Comparison of ENCODE assay signal across 19 cellular contexts in the genomic region with DNA sequence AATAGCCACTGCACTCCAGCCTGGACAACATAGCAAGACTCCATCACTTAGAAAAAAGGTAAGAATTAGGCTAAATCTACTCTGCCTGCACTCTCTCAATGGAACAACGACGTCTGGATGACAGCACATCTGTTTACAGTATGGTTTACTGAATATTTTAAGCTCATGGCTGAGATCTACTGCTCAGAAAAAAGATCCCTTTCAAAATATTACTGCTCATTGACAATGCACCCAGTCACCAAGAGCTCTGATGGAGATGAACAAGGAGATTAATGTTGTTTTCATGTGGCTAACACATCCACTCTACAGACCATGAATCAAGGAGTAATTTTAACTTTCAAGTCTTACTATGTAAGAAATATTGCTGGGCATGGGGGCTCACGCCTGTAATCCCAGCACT. TPM values are rescaled to one million over a fixed set of nuclear protein-coding genes. Genes with fewer than 3 reads are reported as not detected.
DNase-seq lines count a peak whose midpoint lies in the region; ATAC-seq and TF ChIP-seq lines count a peak whose summit lies in the region.
"Had no signal": no experiment of that assay in that cellular context is flagged by ENCODE, and none has a peak within 500 bp of the region (broad histone marks: within the 10 kb centered on the region; RNA-seq: fewer than 3 reads in every experiment).

No MANE protein-coding gene starts in this region.

- H3K27me3 Mint-ChIP-seq in CD4-positive, alpha-beta memory T cell = no peaks in the 10 kb centered on the region
- H3K27me3 Mint-ChIP-seq in glutamatergic neuron (ENCODE audit: unreplicated experiment) = peaks cover 8% of the 10 kb centered on the region
- H3K27me3 Mint-ChIP-seq in stimulated activated memory B cell treated with anti-CD40 and anti-IgM and Interleukin-4, amounts not matched to agents 10 μg/mL and 1 μg/mL and 100 μg/mL, for 72 hours = no peaks in the 10 kb centered on the region

- peaks cover 2 to 21% of the 10 kb centered on the region in 2 donors for H3K36me3 Mint-ChIP-seq in CD4-positive, alpha-beta memory T cell
- H3K36me3 Mint-ChIP-seq in glutamatergic neuron (ENCODE audit: unreplicated experiment) = no peaks in the 10 kb centered on the region
- H3K36me3 Mint-ChIP-seq in stimulated activated memory B cell treated with anti-CD40 and anti-IgM and Interleukin-4, amounts not matched to agents 10 μg/mL and 1 μg/mL and 100 μg/mL, for 72 hours = peaks cover 10% of the 10 kb centered on the region

- no peak for DNase-seq in CD4-positive, alpha-beta memory T cell
- DNase-seq in SK-MEL-5 (ENCODE audit: low read depth, low spot score) = peak; percentile 12
- DNase-seq in glutamatergic neuron = no peak
- DNase-seq in SKM-1 treated with dmso at 0.1 percent for 144 hours (lab: John Stamatoyannopoulos, UW; ENCODE audit: unreplicated experiment) = no peak
- DNase-seq in stimulated activated naive CD8-positive, alpha-beta T cell treated with anti-CD3 and anti-CD28 coated beads, Interleukin-15, Interleukin-2, amounts not matched to agents 100 U/mL and 50 U/mL, for 24 hours = no peak
- DNase-seq: ACHN; DMS153; GF-D8; MM.1S; NCI-H1092 treated with DMSO at 0.1 percent for 48 hours; NCI-H2081; NCI-H2171 treated with DMSO at 0.1 percent for 48 hours; NCI-H446 treated with DMSO at 0.1 percent for 48 hours; NCI-H69; NK-92 treated with Interleukin-12 subunit alpha and Interleukin-12 subunit beta, amount 100 ng/mL, for 24 hours had no signal

- TF ChIP-seq CTCF in glutamatergic neuron (IDR thresholded peaks at IDR 0.05; ENCODE audit: partially characterized antibody, unreplicated experiment) = no peak

- in situ Hi-C loops in SK-MEL-5 (cut with HindIII; ENCODE audit: low pct_unique_long_range_greater_than_20kb, low sequenced_read_pairs) = no loop called here

- H3K9me3 ChIP-seq in CD4-positive, alpha-beta memory T cell (ENCODE audit: control insufficient read depth in 1 of 2, low read length in 2 of 2) = no peaks in the 10 kb centered on the region

- H3K36me3 ChIP-seq in CD4-positive, alpha-beta memory T cell (ENCODE audit: insufficient read depth, low read length) = peaks cover 10% of the 10 kb centered on the region

- ATAC-seq in stimulated activated memory B cell treated with anti-CD40 and anti-IgM and Interleukin-4, amounts not matched to agents 10 μg/mL and 1 μg/mL and 100 μg/mL, for 72 hours = no peak
- ATAC-seq in GM18517 (IDR thresholded peaks at IDR 0.05; ENCODE audit: unreplicated experiment) = no peak
- ATAC-seq in stimulated activated naive CD8-positive, alpha-beta T cell treated with anti-CD3 and anti-CD28 coated beads, Interleukin-15, Interleukin-2, amounts not matched to agents 100 U/mL and 50 U/mL, for 24 hours = no peak
- ATAC-seq: Right ventricle myocardium inferior had no signal

- H3K27me3 ChIP-seq in CD4-positive, alpha-beta memory T cell (ENCODE audit: insufficient read depth, low read length) = no peaks in the 10 kb centered on the region

- POLR2A ChIA-PET in CD4-positive, alpha-beta memory T cell (lab: Charles Lee; ENCODE audit: partially characterized antibody) = no interaction called here

- H3K9me3 Mint-ChIP-seq in CD4-positive, alpha-beta memory T cell = no peaks in the 10 kb centered on the region
- no peaks in the 10 kb centered on the region for H3K9me3 Mint-ChIP-seq in glutamatergic neuron (ENCODE audit: unreplicated experiment)
- no peaks in the 10 kb centered on the region for H3K9me3 Mint-ChIP-seq in stimulated activated memory B cell treated with anti-CD40 and anti-IgM and Interleukin-4, amounts not matched to agents 10 μg/mL and 1 μg/mL and 100 μg/mL, for 72 hours

- H3K4me1 ChIP-seq in CD4-positive, alpha-beta memory T cell (ENCODE audit: insufficient read depth, low read length) = no peaks in the 10 kb centered on the region

- CTCF ChIA-PET in CD4-positive, alpha-beta memory T cell (lab: Charles Lee; ENCODE audit: partially characterized antibody) = interaction anchor here (1.4 kb wide), 1 partner anchor 153 kb away, joined by 3 read pairs; a partner anchor contains a TSS

- H3K4me3 Mint-ChIP-seq in CD4-positive, alpha-beta memory T cell = no peak overlapping the region
- H3K4me3 Mint-ChIP-seq in glutamatergic neuron (ENCODE audit: unreplicated experiment) = no peak overlapping the region
- no peak overlapping the region for H3K4me3 Mint-ChIP-seq in stimulated activated memory B cell treated with anti-CD40 and anti-IgM and Interleukin-4, amounts not matched to agents 10 μg/mL and 1 μg/mL and 100 μg/mL, for 72 hours

- H3K27ac Mint-ChIP-seq in CD4-positive, alpha-beta memory T cell = peak overlapping the region in 4 of 7 donors; percentile 3 to 80 (median 52)
- peak overlapping the region; percentile 2 for H3K27ac Mint-ChIP-seq in glutamatergic neuron (ENCODE audit: unreplicated experiment)
- peak overlapping the region; percentile 27 for H3K27ac Mint-ChIP-seq in stimulated activated memory B cell treated with anti-CD40 and anti-IgM and Interleukin-4, amounts not matched to agents 10 μg/mL and 1 μg/mL and 100 μg/mL, for 72 hours

- intact Hi-C loops in CD4-positive, alpha-beta memory T cell (cut with micrococcal nuclease) = no loop called here

- H3K27ac ChIP-seq in CD4-positive, alpha-beta memory T cell (ENCODE audit: low read depth, low read length) = no peak overlapping the region
- H3K27ac ChIP-seq: C4-2B had no signal

- H3K4me3 ChIP-seq in CD4-positive, alpha-beta memory T cell (ENCODE audit: low read length in 2 of 2) = no peak overlapping the region

- H3K4me1 Mint-ChIP-seq in CD4-positive, alpha-beta memory T cell = peaks cover 12 to 20% (median 14%) of the 10 kb centered on the region in 4 donors
- H3K4me1 Mint-ChIP-seq in glutamatergic neuron (ENCODE audit: low read depth, unreplicated experiment) = no peaks in the 10 kb centered on the region
- peaks cover 20% of the 10 kb centered on the region for H3K4me1 Mint-ChIP-seq in stimulated activated memory B cell treated with anti-CD40 and anti-IgM and Interleukin-4, amounts not matched to agents 10 μg/mL and 1 μg/mL and 100 μg/mL, for 72 hours

RNA-seq across cellular contexts. Expression of a gene that starts 58.0 kb away (rescaled TPM):
- 10 to 100 TPM; 18.2 to 20.5 TPM for total RNA-seq in CD4-positive, alpha-beta memory T cell
- 1 to 10 TPM; 7.9 to 9.2 TPM for polyA plus RNA-seq in CD4-positive, alpha-beta memory T cell
- total RNA-seq in SK-MEL-5 (2014; rRNA removed; shearing (Covaris generic)) = 174 and 184 TPM in 2 replicates
- 225 and 228 TPM in 2 replicates for polyA plus RNA-seq in SK-MEL-5 (2015; cell fraction: cytosol; rRNA removed)
- 398 and 617 TPM in 2 replicates for polyA plus RNA-seq in SK-MEL-5 (2015; cell fraction: nucleus; rRNA removed)
- 10.8 TPM for total RNA-seq in glutamatergic neuron (ENCODE audit: unreplicated experiment)

Comparison
In these comparisons a context has a peak if more than half of its experiments do, and no peak if none do; other contexts are left out.
1. H3K27ac Mint-ChIP-seq: peak in every context shown above with its lines; median percentile 52 in CD4-positive, alpha-beta memory T cell; 27 in stimulated activated memory B cell treated with anti-CD40 and anti-IgM and Interleukin-4, amounts not matched to agents 10 μg/mL and 1 μg/mL and 100 μg/mL, for 72 hours; 2 in glutamatergic neuron.